11 cellular contexts compared by ENCODE assay signal in genomic region chr13:37068962-37069361, GRCh38. TPM values are rescaled to one million over a fixed set of nuclear protein-coding genes. Genes with fewer than 3 reads are reported as not detected.
DNase-seq lines count a peak whose midpoint lies in the region; ATAC-seq, FAIRE-seq and TF ChIP-seq lines count a peak whose summit lies in the region.
"Had no signal": no experiment of that assay in that cellular context is flagged by ENCODE, and none has a peak within 500 bp of the region (broad histone marks: within the 10 kb centered on the region; RNA-seq: fewer than 3 reads in every experiment).

No MANE protein-coding gene starts in this region.

- DNase-seq in A549 (ENCODE audit: low read depth in 1 of 2, low spot score in 1 of 2) (peak in 1 of 2 experiments; percentile 4), GM13976 (ENCODE audit: low spot score) (peak; percentile 32), RKO (ENCODE audit: low spot score) (peak; percentile 59), fibroblast of the aortic adventitia (ENCODE audit: low read depth) (peak; percentile 46), HTR-8/SVneo (ENCODE audit: insufficient read length, low spot score) (no peak), posterior cingulate gyrus (no peak), GOT3 (lab: John Stamatoyannopoulos, UW) (no peak)

- TF ChIP-seq RAD21 in A549 (conservative IDR thresholded peaks at IDR 0.05 in 1 of 2, IDR thresholded peaks at IDR 0.05 in 1 of 2) = peak; percentile 22 to 38; a peak in 1 of 5 replicates

- TF ChIP-seq EP300 in A549 (IDR thresholded peaks at IDR 0.05) = no peak

- FAIRE-seq in A549 (lab: Jason Lieb, UNC) (no peak), HTR-8/SVneo (lab: Jason Lieb, UNC) (no peak)

- CTCF ChIA-PET in A549 (lab: Yijun Ruan, JAX) = interaction anchor here (1.0 to 2.2 kb wide), 2 partner anchors 63 to 535 kb away, joined by 3 to 8 read pairs; no protein-coding TSS in a partner anchor

- no peaks in the 10 kb centered on the region for H3K9me3 ChIP-seq in A549

- no peak overlapping the region for H3K4me3 ChIP-seq in A549
- no peak overlapping the region for H3K4me3 ChIP-seq in fibroblast of the aortic adventitia (ENCODE audit: low read depth, low read length)

- no peaks in the 10 kb centered on the region for H3K4me1 ChIP-seq in A549

- in situ Hi-C loops in GM13976 (cut with MboI; ENCODE audit: low sequenced_read_pairs, unreplicated experiment) = no loop called here

- no peak for ATAC-seq in A549
- no peak for ATAC-seq in GM18867 (IDR thresholded peaks at IDR 0.05; ENCODE audit: unreplicated experiment)

- TF ChIP-seq CTCF in A549 (IDR thresholded peaks at IDR 0.05) = no peak; the same call in 2 of the 3 replicates
- no peak for TF ChIP-seq CTCF in GM13976 (IDR thresholded peaks at IDR 0.05; ENCODE audit: borderline replicate concordance, control extremely low read depth, extremely low read depth, insufficient read depth, missing control alignments)
- TF ChIP-seq CTCF in fibroblast of the aortic adventitia (IDR thresholded peaks at IDR 0.05; ENCODE audit: insufficient read depth, low read length) = peak; percentile 30

- intact Hi-C loops in posterior cingulate gyrus (cut with DNase I) = no loop called here

- no peak for TF ChIP-seq POLR2A in A549 (IDR thresholded peaks at IDR 0.05; ENCODE audit: low read length)

- POLR2A ChIA-PET in A549 (lab: Yijun Ruan, JAX) = no interaction called here

- H3K4me2 ChIP-seq in A549 = no peak overlapping the region

- H3K27ac ChIP-seq in A549 = no peak overlapping the region
- H3K27ac ChIP-seq: RWPE1 had no signal

TF ChIP-seq in A549, 52 proteins besides CTCF, POLR2A, EP300 and RAD21:
- no peak for TF ChIP-seq ESRRA (IDR thresholded peaks at IDR 0.05; ENCODE audit: borderline replicate concordance, low read length)
- no peak for TF ChIP-seq ZNF302 (CRISPR knock-in tag; IDR thresholded peaks at IDR 0.05)
- no peak for TF ChIP-seq HDAC2 (IDR thresholded peaks at IDR 0.05)
- TF ChIP-seq NPAS2 (CRISPR knock-in tag; IDR thresholded peaks at IDR 0.05; ENCODE audit: borderline replicate concordance) = no peak
- no peak for TF ChIP-seq ZFP36 (IDR thresholded peaks at IDR 0.05; ENCODE audit: borderline replicate concordance, partially characterized antibody)
- no peak for TF ChIP-seq HES2 (IDR thresholded peaks at IDR 0.05)
- TF ChIP-seq FOSB (CRISPR knock-in tag; IDR thresholded peaks at IDR 0.05) = no peak
- TF ChIP-seq CEBPB (IDR thresholded peaks at IDR 0.05) = no peak
- no peak for TF ChIP-seq EHF (CRISPR knock-in tag; IDR thresholded peaks at IDR 0.05)
- TF ChIP-seq RCOR1 (IDR thresholded peaks at IDR 0.05; ENCODE audit: low read depth, low read length) = no peak
- no peak for TF ChIP-seq SMC3 (IDR thresholded peaks at IDR 0.05)
- no peak for TF ChIP-seq JUN (IDR thresholded peaks at IDR 0.05)

RNA-seq across cellular contexts. Expression of gene SUPT20H, which starts 9.5 kb away (rescaled TPM):
- polyA plus RNA-seq in A549 (2011; rRNA removed) = 50.7 and 50.9 TPM in 2 replicates
- polyA plus RNA-seq in A549 (2012; cell fraction: cytosol; rRNA removed) = 16.4 and 22.8 TPM in 2 replicates
- polyA plus RNA-seq in A549 (2012; cell fraction: nucleus; rRNA removed) = 13.0 and 19.6 TPM in 2 replicates
- 25.8 to 27.0 TPM (median 26.2 TPM) in 3 replicates for polyA plus RNA-seq in A549 (2017; fragmentation: RNase III; extraction: RNeasy Plus Mini Kit Qiagen cat#74134 plus additional on column Dnase treatment)
- polyA minus RNA-seq in A549 (2011; rRNA and poly(A)+ RNA removed) = 29.2 and 35.4 TPM in 2 replicates
- 54.3 and 69.4 TPM in 2 replicates for total RNA-seq in fibroblast of the aortic adventitia (ENCODE audit: low replicate concordance)

RNA-seq across cellular contexts. Expression of gene CSNK1A1L, which starts 36.5 kb away (rescaled TPM):
- polyA plus RNA-seq in A549 (2011; rRNA removed) = not detected in 2 replicates
- not detected in 2 replicates for polyA plus RNA-seq in A549 (2012; cell fraction: cytosol; rRNA removed)
- polyA plus RNA-seq in A549 (2012; cell fraction: nucleus; rRNA removed) = not detected in 2 replicates
- polyA plus RNA-seq in A549 (2017; fragmentation: RNase III; extraction: RNeasy Plus Mini Kit Qiagen cat#74134 plus additional on column Dnase treatment) = not detected in 3 replicates
- polyA minus RNA-seq in A549 (2011; rRNA and poly(A)+ RNA removed) = not detected in 2 replicates
- total RNA-seq in fibroblast of the aortic adventitia (ENCODE audit: low replicate concordance) = not detected in 2 replicates
- total RNA-seq: activated CD8-positive, alpha-beta memory T cell treated with anti-CD3 and anti-CD28 coated beads for 36 hours; cardiac septum had no signal

Comparison
In these comparisons a context has a peak if more than half of its experiments do, and no peak if none do; other contexts are left out.
1. DNase-seq: peak in GM13976 (single experiment), RKO (single experiment) and fibroblast of the aortic adventitia (single experiment); none in HTR-8/SVneo (single experiment), posterior cingulate gyrus (0 of 10) and GOT3 (single experiment).